ENCODE assay signal across 39 cellular contexts in genomic region chr5:171357843-171358242, GRCh38. TPM values are rescaled to one million over a fixed set of nuclear protein-coding genes. Genes with fewer than 3 reads are reported as not detected.
"Had no signal": no experiment of that assay in that cellular context is flagged by ENCODE, and none has a peak within 500 bp of the region (broad histone marks: within the 10 kb centered on the region; RNA-seq: fewer than 3 reads in every experiment).

No MANE protein-coding gene starts in this region.

- H3K27me3 Mint-ChIP-seq: activated B cell treated with CpG ODN at 0.5 μM for 24 hours; activated CD4-positive, alpha-beta memory T cell treated with anti-CD3 and anti-CD28 coated beads, Interleukin-2, amount 10 ng/mL, durations not matched to agents 7 days and 5 days; activated CD4-positive, alpha-beta T cell treated with anti-CD3 and anti-CD28 coated beads, Interleukin-2, amount 10 ng/mL, durations not matched to agents 24 days and 14 days had no signal

- H3K27ac Mint-ChIP-seq: activated B cell treated with CpG ODN at 0.5 μM for 24 hours; activated CD4-positive, alpha-beta memory T cell treated with anti-CD3 and anti-CD28 coated beads, Interleukin-2, amount 10 ng/mL, durations not matched to agents 7 days and 5 days; activated CD4-positive, alpha-beta T cell treated with anti-CD3 and anti-CD28 coated beads, Interleukin-2, amount 10 ng/mL, durations not matched to agents 24 days and 14 days; activated CD8-positive, alpha-beta memory T cell treated with anti-CD3 and anti-CD28 coated beads, Interleukin-2, amount 10 ng/mL, durations not matched to agents 7 days and 5 days; activated CD8-positive, alpha-beta T cell treated with anti-CD3 and anti-CD28 coated beads, Interleukin-2, amount 10 ng/mL, durations not matched to agents 7 days and 5 days; activated naive CD4-positive, alpha-beta T cell treated with anti-CD3 and anti-CD28 coated beads for 36 hours; activated naive CD4-positive, alpha-beta T cell treated with anti-CD3 and anti-CD28 coated beads, Interleukin-2, amount 50 U/mL, for 72 hours; activated naive CD8-positive, alpha-beta T cell treated with anti-CD3 and anti-CD28 coated beads for 36 hours; activated T-cell treated with anti-CD3 and anti-CD28 coated beads, Interleukin-2, amount 50 U/mL, for 72 hours; activated T-helper 1 cell treated with anti-CD3 and anti-CD28 coated beads, Interleukin-12 subunit alpha, Interleukin-12 subunit beta, Interleukin-2, Interleukin-4 antibody, amounts not matched to agents 30 ng/mL and 10 ng/mL and 1 ng/mL, durations not matched to agents 14 hours and 24 hours and 36 hours; activated T-helper 17 cell treated with anti-CD3 and anti-CD28 coated beads, Interleukin-2, amount 50 U/mL, for 72 hours; brain; T-helper 1 cell treated with Interleukin-12 subunit alpha and Interleukin-12 subunit beta and Interleukin-4 antibody, amounts not matched to agents 30 μg/mL and 1 μg/mL, for 36 hours; T-helper 2 cell treated with Interferon-gamma antibody and Interleukin-4, amounts not matched to agents 5 μg/mL and 100 μg/mL, for 36 hours had no signal

- ATAC-seq: activated CD8-positive, alpha-beta memory T cell treated with anti-CD3 and anti-CD28 coated beads, Interleukin-2, amount 10 ng/mL, durations not matched to agents 7 days and 5 days; activated CD8-positive, alpha-beta T cell treated with anti-CD3 and anti-CD28 coated beads, Interleukin-2, amount 10 ng/mL, durations not matched to agents 7 days and 5 days; activated naive CD4-positive, alpha-beta T cell treated with anti-CD3 and anti-CD28 coated beads, Interleukin-2, amount 50 U/mL, for 72 hours; activated T-cell treated with anti-CD3 and anti-CD28 coated beads, Interleukin-2, amount 50 U/mL, for 4 hours; activated T-cell treated with anti-CD3 and anti-CD28 coated beads, Interleukin-2, amount 50 U/mL, for 72 hours; activated T-helper 17 cell treated with anti-CD3 and anti-CD28 coated beads, Interleukin-2, amount 50 U/mL, for 72 hours had no signal

- H3K27ac ChIP-seq: adrenal gland, cardiac muscle cell, VCaP had no signal

- H3K36me3 Mint-ChIP-seq: activated CD8-positive, alpha-beta memory T cell treated with anti-CD3 and anti-CD28 coated beads, Interleukin-2, amount 10 ng/mL, durations not matched to agents 7 days and 5 days; activated naive CD4-positive, alpha-beta T cell treated with anti-CD3 and anti-CD28 coated beads, Interleukin-2, amount 50 U/mL, for 72 hours; activated naive CD8-positive, alpha-beta T cell treated with anti-CD3 and anti-CD28 coated beads for 36 hours; brain had no signal

- H3K9me3 ChIP-seq: adrenal gland had no signal

- H3K4me1 ChIP-seq: adrenal gland had no signal

- H3K4me3 Mint-ChIP-seq: activated B cell treated with CpG ODN at 0.5 μM for 24 hours; activated CD4-positive, alpha-beta memory T cell treated with anti-CD3 and anti-CD28 coated beads, Interleukin-2, amount 10 ng/mL, durations not matched to agents 7 days and 5 days; activated CD4-positive, alpha-beta T cell treated with anti-CD3 and anti-CD28 coated beads, Interleukin-2, amount 10 ng/mL, durations not matched to agents 24 days and 14 days; activated CD8-positive, alpha-beta memory T cell treated with anti-CD3 and anti-CD28 coated beads, Interleukin-2, amount 10 ng/mL, durations not matched to agents 7 days and 5 days; activated CD8-positive, alpha-beta T cell treated with anti-CD3 and anti-CD28 coated beads, Interleukin-2, amount 10 ng/mL, durations not matched to agents 7 days and 5 days; activated naive CD4-positive, alpha-beta T cell treated with anti-CD3 and anti-CD28 coated beads for 36 hours; activated naive CD8-positive, alpha-beta T cell treated with anti-CD3 and anti-CD28 coated beads for 36 hours; activated T-cell treated with anti-CD3 and anti-CD28 coated beads, Interleukin-2, amount 50 U/mL, for 4 hours; activated T-cell treated with anti-CD3 and anti-CD28 coated beads, Interleukin-2, amount 50 U/mL, for 72 hours; activated T-helper 1 cell treated with anti-CD3 and anti-CD28 coated beads, Interleukin-12 subunit alpha, Interleukin-12 subunit beta, Interleukin-2, Interleukin-4 antibody, amounts not matched to agents 30 ng/mL and 10 ng/mL and 1 ng/mL, durations not matched to agents 14 hours and 24 hours and 36 hours; activated T-helper 17 cell treated with anti-CD3 and anti-CD28 coated beads, Interleukin-2, amount 50 U/mL, for 72 hours; brain; central memory CD8-positive, alpha-beta T cell; T-helper 1 cell treated with Interleukin-12 subunit alpha and Interleukin-12 subunit beta and Interleukin-4 antibody, amounts not matched to agents 30 μg/mL and 1 μg/mL, for 36 hours; T-helper 2 cell treated with Interferon-gamma antibody and Interleukin-4, amounts not matched to agents 5 μg/mL and 100 μg/mL, for 36 hours had no signal

- DNase-seq: activated B cell treated with CpG ODN at 0.5 μM for 24 hours; activated CD4-positive, alpha-beta memory T cell treated with anti-CD3 and anti-CD28 coated beads, Interleukin-2, amount 10 ng/mL, durations not matched to agents 7 days and 5 days; activated CD4-positive, alpha-beta T cell treated with anti-CD3 and anti-CD28 coated beads for 4 hours; activated CD4-positive, alpha-beta T cell treated with anti-CD3 and anti-CD28 coated beads, Interleukin-2, amount 10 ng/mL, durations not matched to agents 24 days and 14 days; activated CD4-positive, alpha-beta T cell treated with anti-CD3 and anti-CD28 coated beads, Interleukin-2, amount 50 U/mL, for 48 hours; activated CD4-positive, CD25-positive, alpha-beta regulatory T cell treated with anti-CD3 and anti-CD28 coated beads, Interleukin-2, amount 50 U/mL, for 72 hours; activated CD8-positive, alpha-beta memory T cell treated with anti-CD3 and anti-CD28 coated beads for 24 hours; activated CD8-positive, alpha-beta memory T cell treated with anti-CD3 and anti-CD28 coated beads, Interleukin-2, amount 10 ng/mL, durations not matched to agents 7 days and 5 days; activated CD8-positive, alpha-beta T cell treated with anti-CD3 and anti-CD28 coated beads, Interleukin-2, amount 10 ng/mL, durations not matched to agents 7 days and 5 days; activated effector memory CD4-positive, alpha-beta T cell treated with anti-CD3 and anti-CD28 coated beads, Interleukin-2, amount 50 U/mL, for 16 hours; activated gamma-delta T cell treated with Interleukin-2 at 50 U/mL for 16 hours; activated naive CD4-positive, alpha-beta T cell; activated naive CD4-positive, alpha-beta T cell treated with anti-CD3 and anti-CD28 coated beads for 36 hours; activated naive CD4-positive, alpha-beta T cell treated with anti-CD3 and anti-CD28 coated beads, Interleukin-2, amount 50 U/mL, for 16 hours; activated naive CD8-positive, alpha-beta T cell treated with anti-CD3 and anti-CD28 coated beads for 36 hours; activated T-cell treated with anti-CD3 and anti-CD28 coated beads for 4 hours; activated T-cell treated with anti-CD3 and anti-CD28 coated beads, Interleukin-2, amount 50 U/mL, for 1 hour; activated T-cell treated with anti-CD3 and anti-CD28 coated beads, Interleukin-2, amount 50 U/mL, for 4 hours; activated T-cell treated with anti-CD3 and anti-CD28 coated beads, Interleukin-2, amount 50 U/mL, for 72 hours; adrenal gland; amniotic stem cell; aorta; caudate nucleus; cerebellar nuclear complex; T-helper 1 cell; T-helper 2 cell; T-helper 9 cell had no signal

- H3K9me3 Mint-ChIP-seq: activated B cell treated with CpG ODN at 0.5 μM for 24 hours; activated CD4-positive, alpha-beta memory T cell treated with anti-CD3 and anti-CD28 coated beads, Interleukin-2, amount 10 ng/mL, durations not matched to agents 7 days and 5 days; activated naive CD4-positive, alpha-beta T cell treated with anti-CD3 and anti-CD28 coated beads for 36 hours; activated naive CD4-positive, alpha-beta T cell treated with anti-CD3 and anti-CD28 coated beads, Interleukin-2, amount 50 U/mL, for 72 hours; activated T-cell treated with anti-CD3 and anti-CD28 coated beads, Interleukin-2, amount 50 U/mL, for 4 hours; activated T-cell treated with anti-CD3 and anti-CD28 coated beads, Interleukin-2, amount 50 U/mL, for 72 hours; activated T-helper 1 cell treated with anti-CD3 and anti-CD28 coated beads, Interleukin-12 subunit alpha, Interleukin-12 subunit beta, Interleukin-2, Interleukin-4 antibody, amounts not matched to agents 30 ng/mL and 10 ng/mL and 1 ng/mL, durations not matched to agents 14 hours and 24 hours and 36 hours; activated T-helper 17 cell treated with anti-CD3 and anti-CD28 coated beads, Interleukin-2, amount 50 U/mL, for 72 hours; central memory CD8-positive, alpha-beta T cell; T-helper 1 cell treated with Interleukin-12 subunit alpha and Interleukin-12 subunit beta and Interleukin-4 antibody, amounts not matched to agents 30 μg/mL and 1 μg/mL, for 36 hours; T-helper 2 cell treated with Interferon-gamma antibody and Interleukin-4, amounts not matched to agents 5 μg/mL and 100 μg/mL, for 36 hours had no signal

- H3K4me1 Mint-ChIP-seq: activated CD4-positive, alpha-beta T cell treated with anti-CD3 and anti-CD28 coated beads, Interleukin-2, amount 10 ng/mL, durations not matched to agents 24 days and 14 days; brain; central memory CD8-positive, alpha-beta T cell had no signal

- H3K27me3 ChIP-seq: adrenal gland, cardiac muscle cell had no signal

- H3K36me3 ChIP-seq: adrenal gland, cardiac muscle cell had no signal

- H3K4me3 ChIP-seq: adrenal gland, cardiac muscle cell had no signal

RNA-seq across cellular contexts. Expression of gene TLX3, which starts 48.8 kb away (rescaled TPM):
- total RNA-seq: activated B cell treated with CpG ODN at 0.5 μM for 24 hours; activated CD4-positive, alpha-beta memory T cell treated with anti-CD3 and anti-CD28 coated beads, Interleukin-2, amount 10 ng/mL, durations not matched to agents 7 days and 5 days; activated CD4-positive, alpha-beta T cell treated with anti-CD3 and anti-CD28 coated beads, Interleukin-2, amount 10 ng/mL, durations not matched to agents 24 days and 14 days; activated CD8-positive, alpha-beta memory T cell treated with anti-CD3 and anti-CD28 coated beads, Interleukin-2, amount 10 ng/mL, durations not matched to agents 7 days and 5 days; activated CD8-positive, alpha-beta T cell treated with anti-CD3 and anti-CD28 coated beads, Interleukin-2, amount 10 ng/mL, durations not matched to agents 7 days and 5 days; activated naive CD4-positive, alpha-beta T cell treated with anti-CD3 and anti-CD28 coated beads for 36 hours; activated naive CD4-positive, alpha-beta T cell treated with anti-CD3 and anti-CD28 coated beads, Interleukin-2, amount 50 U/mL, for 72 hours; activated naive CD8-positive, alpha-beta T cell treated with anti-CD3 and anti-CD28 coated beads for 36 hours; activated T-cell treated with anti-CD3 and anti-CD28 coated beads, Interleukin-2, amount 50 U/mL, for 4 hours; activated T-cell treated with anti-CD3 and anti-CD28 coated beads, Interleukin-2, amount 50 U/mL, for 72 hours; activated T-helper 1 cell treated with anti-CD3 and anti-CD28 coated beads, Interleukin-12 subunit alpha, Interleukin-12 subunit beta, Interleukin-2, Interleukin-4 antibody, amounts not matched to agents 30 ng/mL and 10 ng/mL and 1 ng/mL, durations not matched to agents 14 hours and 24 hours and 36 hours; activated T-helper 17 cell treated with anti-CD3 and anti-CD28 coated beads, Interleukin-2, amount 50 U/mL, for 72 hours; adrenal gland; aorta; astrocyte; bronchial epithelial cell; cardiac muscle cell; chondrocyte had no signal
- polyA plus RNA-seq: adrenal gland, aorta, cardiac muscle cell had no signal
